14 cellular contexts compared by ENCODE assay signal in genomic region chr6:27889275-27889627, GRCh38. TPM values are rescaled to one million over a fixed set of nuclear protein-coding genes. Genes with fewer than 3 reads are reported as not detected.
DNase-seq lines count a peak whose midpoint lies in the region; ATAC-seq, FAIRE-seq and TF ChIP-seq lines count a peak whose summit lies in the region.
"Had no signal": no experiment of that assay in that cellular context is flagged by ENCODE, and none has a peak within 500 bp of the region (broad histone marks: within the 10 kb centered on the region; RNA-seq: fewer than 3 reads in every experiment).

No MANE protein-coding gene starts in this region.

- in situ Hi-C loops in GM12878 (cut with MboI) = no loop called here

- H3K36me3 ChIP-seq in SK-N-SH (replicated peaks in 1 of 2; ENCODE audit: control insufficient read depth in 1 of 2, insufficient read depth in 2 of 2, low read length in 1 of 2) (no peaks in the 10 kb centered on the region), MM.1S (replicated peaks; ENCODE audit: insufficient read depth, low read length) (no peaks in the 10 kb centered on the region), GM12878 (ENCODE audit: control insufficient read depth in 2 of 2, insufficient read depth in 2 of 2, low read length in 1 of 2) (no peaks in the 10 kb centered on the region), neuron (ENCODE audit: insufficient read depth, low read length) (no peaks in the 10 kb centered on the region)
- H3K36me3 ChIP-seq: SJSA1 had no signal

- TF ChIP-seq EP300 in SK-N-SH (IDR thresholded peaks at IDR 0.05; ENCODE audit: borderline replicate concordance in 1 of 2, low read depth in 1 of 2, low read length in 1 of 2) = no peak
- TF ChIP-seq EP300 in GM12878 (IDR thresholded peaks at IDR 0.05; ENCODE audit: borderline replicate concordance in 1 of 2, control insufficient read depth in 1 of 2, low read depth in 2 of 2, low read length in 2 of 2) = no peak

- no peak for TF ChIP-seq POLR2A in GM12878 (IDR thresholded peaks at IDR 0.05; ENCODE audit: low read depth, low read length)

- H3K9me3 Mint-ChIP-seq in activated CD8-positive, alpha-beta T cell treated with anti-CD3 and anti-CD28 coated beads, Interleukin-2, amount 10 ng/mL, durations not matched to agents 7 days and 5 days (ENCODE audit: insufficient read depth) = no peaks in the 10 kb centered on the region

- SMC1A ChIA-PET in GM12878 (lab: Charles Lee; ENCODE audit: uncharacterized antibody, unreplicated experiment) = interaction anchor here (0.9 to 2.8 kb wide), 11 partner anchors 13 to 762 kb away, joined by 3 to 17 read pairs (median 4); a partner anchor contains a TSS

- no peaks in the 10 kb centered on the region for H3K9me2 ChIP-seq in SK-N-SH
- H3K9me2 ChIP-seq in MM.1S (replicated peaks; ENCODE audit: insufficient read depth, low read length) = no peaks in the 10 kb centered on the region

- no peak overlapping the region for H3K4me3 ChIP-seq in SK-N-SH (ENCODE audit: low read depth in 2 of 2, low read length in 1 of 2)
- H3K4me3 ChIP-seq in MM.1S (ENCODE audit: low read length) = 0 out of 2 replicates have a peak overlapping the region, but pooled peaks have one; percentile 45
- no peak overlapping the region for H3K4me3 ChIP-seq in GM12878
- H3K4me3 ChIP-seq in neuron (ENCODE audit: low read length) = peak overlapping the region; percentile 75

- H3K9me3 ChIP-seq in SK-N-SH = no peaks in the 10 kb centered on the region
- no peaks in the 10 kb centered on the region for H3K9me3 ChIP-seq in MM.1S (replicated peaks; ENCODE audit: insufficient read depth, low read length)
- H3K9me3 ChIP-seq in GM12878 (replicated peaks; ENCODE audit: control insufficient read depth, insufficient read depth, low read length) = no peaks in the 10 kb centered on the region
- H3K9me3 ChIP-seq in neuron (ENCODE audit: low read length) = no peaks in the 10 kb centered on the region
- H3K9me3 ChIP-seq: SJSA1 had no signal

- H3K4me1 ChIP-seq in SK-N-SH (ENCODE audit: control insufficient read depth in 1 of 2, insufficient read depth in 2 of 2, low read depth in 1 of 2, low read length in 1 of 2) (peaks cover 11 to 20% of the 10 kb centered on the region in 2 experiments; a peak in 3 of 4 replicates), MM.1S (ENCODE audit: low read length) (peaks cover 9% of the 10 kb centered on the region), GM12878 (ENCODE audit: control insufficient read depth, insufficient read depth, low read length) (no peaks in the 10 kb centered on the region; the same call in 1 of the 2 replicates), neuron (ENCODE audit: insufficient read depth, low read length) (peaks cover 25% of the 10 kb centered on the region)

- no peak for FAIRE-seq in GM12878 (lab: Jason Lieb, UNC)

- TF ChIP-seq RAD21 in SK-N-SH (IDR thresholded peaks at IDR 0.05; ENCODE audit: low read length) = no peak
- no peak for TF ChIP-seq RAD21 in GM12878 (IDR thresholded peaks at IDR 0.05; ENCODE audit: insufficient read depth, low read depth, low read length)

- H3K27ac Mint-ChIP-seq in activated CD8-positive, alpha-beta T cell treated with anti-CD3 and anti-CD28 coated beads, Interleukin-2, amount 10 ng/mL, durations not matched to agents 7 days and 5 days = no peak overlapping the region

- no peaks in the 10 kb centered on the region for H3K27me3 Mint-ChIP-seq in activated CD8-positive, alpha-beta T cell treated with anti-CD3 and anti-CD28 coated beads, Interleukin-2, amount 10 ng/mL, durations not matched to agents 7 days and 5 days (ENCODE audit: low read depth)

- H3K27ac ChIP-seq in SK-N-SH (ENCODE audit: low read depth in 2 of 2, low read length in 1 of 2) (peak overlapping the region in 1 of 2 experiments; percentile 98; a peak in 3 of 4 replicates), MM.1S (ENCODE audit: low read length) (peak overlapping the region; percentile 98; the same call in 1 of the 2 replicates), GM12878 (ENCODE audit: control insufficient read depth, insufficient read depth) (peak overlapping the region; percentile 68; the same call in 1 of the 2 replicates)

- peaks cover 40% of the 10 kb centered on the region for H3F3A ChIP-seq in SK-N-SH (replicated peaks; ENCODE audit: insufficient read depth)
- peaks cover 46% of the 10 kb centered on the region for H3F3A ChIP-seq in MM.1S (ENCODE audit: insufficient read depth, low read length)

- H3K9ac ChIP-seq in SK-N-SH (no peak overlapping the region), MM.1S (ENCODE audit: low read length) (peak overlapping the region; percentile 36; the same call in 1 of the 2 replicates), GM12878 (ENCODE audit: control insufficient read depth, insufficient read depth, low read length) (no peak overlapping the region)

- no peak for ATAC-seq in SK-N-SH treated with all-trans-retinoic acid at 6 μM for 48 hours
- no peak for ATAC-seq in GM12878
- ATAC-seq in activated CD8-positive, alpha-beta T cell treated with anti-CD3 and anti-CD28 coated beads, Interleukin-2, amount 10 ng/mL, durations not matched to agents 7 days and 5 days = no peak
- ATAC-seq: left lobe of liver had no signal

- CTCF ChIA-PET in SK-N-SH (lab: Yijun Ruan, JAX) = interaction anchor here (1.3 kb wide), 1 partner anchor 17 kb away, joined by 4 read pairs; a partner anchor contains a TSS
- CTCF ChIA-PET in GM12878 (lab: Yijun Ruan, JAX) = interaction anchor here (0.7 to 3.3 kb wide), 6 partner anchors 9 to 466 kb away, joined by 3 to 19 read pairs (median 4); a partner anchor contains a TSS
- CTCF ChIA-PET in activated CD8-positive, alpha-beta T cell treated with anti-CD3 and anti-CD28 coated beads, Interleukin-2, amount 10 ng/mL, durations not matched to agents 7 days and 5 days (lab: Charles Lee) = interaction anchor here (1.3 to 3.5 kb wide), 4 partner anchors 17 to 117 kb away, joined by 4 to 46 read pairs (median 14); a partner anchor contains a TSS

- no peak for TF ChIP-seq CTCF in SK-N-SH (IDR thresholded peaks at IDR 0.05)
- TF ChIP-seq CTCF in MM.1S (IDR thresholded peaks at IDR 0.05; ENCODE audit: low read length) = no peak
- TF ChIP-seq CTCF in GM12878 (IDR thresholded peaks at IDR 0.05 in 2 of 3, conservative IDR thresholded peaks at IDR 0.05 in 1 of 3; ENCODE audit: control insufficient read depth in 2 of 3, extremely low read depth in 1 of 3, insufficient read depth in 1 of 3, low read depth in 3 of 3, low read length in 3 of 3) = no peak

- peaks cover 14% of the 10 kb centered on the region for H3K36me3 Mint-ChIP-seq in activated CD8-positive, alpha-beta T cell treated with anti-CD3 and anti-CD28 coated beads, Interleukin-2, amount 10 ng/mL, durations not matched to agents 7 days and 5 days (ENCODE audit: low read depth)

- H3K4me1 Mint-ChIP-seq in activated CD8-positive, alpha-beta T cell treated with anti-CD3 and anti-CD28 coated beads, Interleukin-2, amount 10 ng/mL, durations not matched to agents 7 days and 5 days (ENCODE audit: low read depth) = peaks cover 49% of the 10 kb centered on the region

- H3K27me3 ChIP-seq in SK-N-SH (ENCODE audit: insufficient read depth) (no peaks in the 10 kb centered on the region), MM.1S (replicated peaks; ENCODE audit: insufficient read depth, low read length) (no peaks in the 10 kb centered on the region), GM12878 (replicated peaks in 1 of 2; ENCODE audit: control insufficient read depth in 2 of 2, insufficient read depth in 2 of 2, low read length in 1 of 2) (no peaks in the 10 kb centered on the region), neuron (ENCODE audit: insufficient read depth, low read length) (no peaks in the 10 kb centered on the region)
- H3K27me3 ChIP-seq: SJSA1 had no signal

- H3K79me2 ChIP-seq in SK-N-SH (ENCODE audit: insufficient read depth) (peaks cover 16% of the 10 kb centered on the region; the same call in 1 of the 2 replicates), MM.1S (ENCODE audit: low read length) (no peaks in the 10 kb centered on the region), GM12878 (ENCODE audit: control insufficient read depth, insufficient read depth, low read length) (peaks cover 13% of the 10 kb centered on the region)

- WGBS in SK-N-SH (ENCODE audit: low lambda C conversion rate) = 65% methylated on average over 3 of the region's 3 CpGs
- 44% methylated on average over 3 of the region's 3 CpGs for WGBS in GM12878 (ENCODE audit: insufficient coverage, insufficient replicate concordance, low lambda C conversion rate, missing lambda C conversion rate)

- H2AFZ ChIP-seq in SK-N-SH (ENCODE audit: low read depth) (no peak overlapping the region), MM.1S (ENCODE audit: low read length) (no peak overlapping the region), GM12878 (ENCODE audit: control insufficient read depth, low read depth, low read length) (no peak overlapping the region), neuron (ENCODE audit: low read depth, low read length) (no peak overlapping the region)

- RAD21 ChIA-PET in GM12878 (lab: Charles Lee; ENCODE audit: unreplicated experiment) = interaction anchor here (1.6 to 3.9 kb wide), 4 partner anchors 17 to 94 kb away, joined by 4 to 48 read pairs (median 20); a partner anchor contains a TSS

- POLR2A ChIA-PET in SK-N-SH (lab: Yijun Ruan, JAX) = interaction anchor here (1.1 to 3.6 kb wide), 16 partner anchors 7 to 1857 kb away, joined by 5 to 127 read pairs (median 13); a partner anchor contains a TSS
- POLR2A ChIA-PET in GM12878 (lab: Charles Lee) = interaction anchor here (0.7 to 3.5 kb wide), 10 partner anchors 8 to 189 kb away, joined by 3 to 65 read pairs (median 6); a partner anchor contains a TSS
- POLR2A ChIA-PET in activated CD8-positive, alpha-beta T cell treated with anti-CD3 and anti-CD28 coated beads, Interleukin-2, amount 10 ng/mL, durations not matched to agents 7 days and 5 days (lab: Charles Lee) = interaction anchor here (0.8 to 14.3 kb wide), 19 partner anchors 8 to 1863 kb away, joined by 3 to 1137 read pairs (median 13); a partner anchor contains a TSS

- BruUV-seq in GM12878 (replicated peaks; lab: Mats Ljungman, UMichigan) = no TSS peak

- no peak for DNase-seq in SK-N-SH
- no peak for DNase-seq in MM.1S
- DNase-seq in GM12878 (ENCODE audit: low read depth, low spot score) = no peak
- no peak for DNase-seq in activated CD8-positive, alpha-beta T cell treated with anti-CD3 and anti-CD28 coated beads, Interleukin-2, amount 10 ng/mL, durations not matched to agents 7 days and 5 days
- DNase-seq in DMS114 treated with DMSO at 0.1 percent for 48 hours (lab: John Stamatoyannopoulos, UW; ENCODE audit: unreplicated experiment) = no peak
- DNase-seq in mucosa of gallbladder (ENCODE audit: low spot score) = no peak
- DNase-seq: ACHN; activated effector memory CD4-positive, alpha-beta T cell treated with anti-CD3 and anti-CD28 coated beads, Interleukin-2, amount 50 U/mL, for 16 hours; stimulated activated naive CD4-positive, alpha-beta T cell had no signal

- no peaks in the 10 kb centered on the region for H4K20me1 ChIP-seq in SK-N-SH (ENCODE audit: insufficient read depth)
- no peaks in the 10 kb centered on the region for H4K20me1 ChIP-seq in MM.1S (ENCODE audit: insufficient read depth, low read length)
- H4K20me1 ChIP-seq in GM12878 (ENCODE audit: control insufficient read depth, insufficient read depth) = no peaks in the 10 kb centered on the region

- H3K4me3 Mint-ChIP-seq in activated CD8-positive, alpha-beta T cell treated with anti-CD3 and anti-CD28 coated beads, Interleukin-2, amount 10 ng/mL, durations not matched to agents 7 days and 5 days = no peak overlapping the region

- H3K4me2 ChIP-seq in SK-N-SH (0 out of 2 replicates have a peak overlapping the region, but pooled peaks have one; percentile 98), MM.1S (ENCODE audit: low read depth, low read length) (peak overlapping the region; percentile 91), GM12878 (ENCODE audit: control insufficient read depth, insufficient read depth) (peak overlapping the region; percentile 80)

- intact Hi-C loops in GM12878 (cut with micrococcal nuclease; ENCODE audit: unreplicated experiment) = no loop called here

RNA-seq across cellular contexts. Expression of gene OR2B2, which starts 22.9 kb away (rescaled TPM):
- polyA plus RNA-seq in SK-N-SH (2012; rRNA removed) (not detected in 2 replicates), GM12878 (2011; rRNA removed) (not detected in 2 replicates), GM12878 (2014; fragmentation: Illumina TruSeq; extraction: Trizol) (not detected in 2 replicates), GM12878 (2014; fragmentation: Nextera tagmentation; extraction: Ambion mirVana) (not detected), GM12878 (2014; rRNA removed) (not detected in 2 replicates), GM12878 (2016; fragmentation: Nextera tagmentation; extraction: Ambion mirVana) (not detected)
- not detected in 2 replicates for polyA plus RNA-seq in SK-N-SH (2012; cell fraction: cytosol; rRNA removed)
- polyA plus RNA-seq in SK-N-SH (2012; cell fraction: nucleus; rRNA removed) = not detected in 2 replicates
- total RNA-seq in GM12878 (2013; cell fraction: nucleolus; rRNA removed) = not detected in 2 replicates
- total RNA-seq in GM12878 (2014; rRNA removed) (not detected in 2 replicates), GM12878 (2014; rRNA removed; fragmentation: Illumina TruSeq; extraction: Trizol) (not detected in 2 replicates), GM12878 (2021) (not detected in 2 replicates), mucosa of gallbladder (not detected)
- polyA plus RNA-seq in GM12878 (2011; ENCODE audit: low read depth) = not detected
- not detected in 2 replicates for polyA plus RNA-seq in GM12878 (2011; cell fraction: cytosol; rRNA removed)
- polyA plus RNA-seq in GM12878 (2011; cell fraction: nucleus; rRNA removed) = not detected in 2 replicates
- polyA plus RNA-seq in GM12878 (2012) = not detected in 2 replicates
- polyA minus RNA-seq in GM12878 (2011; rRNA and poly(A)+ RNA removed) = not detected in 2 replicates
- polyA minus RNA-seq in GM12878 (2011; cell fraction: cytosol; rRNA and poly(A)+ RNA removed) = not detected in 2 replicates
- polyA minus RNA-seq in GM12878 (2011; cell fraction: nucleus; rRNA and poly(A)+ RNA removed) = not detected in 2 replicates
- not detected for total RNA-seq in activated CD8-positive, alpha-beta T cell treated with anti-CD3 and anti-CD28 coated beads, Interleukin-2, amount 10 ng/mL, durations not matched to agents 7 days and 5 days
- total RNA-seq: left lobe of liver, omental fat pad, SJSA1 had no signal

Comparison
In these comparisons a context has a peak if more than half of its experiments do, and no peak if none do; other contexts are left out.
1. H3K4me3 ChIP-seq: peak in MM.1S (single experiment) and neuron (single experiment); none in SK-N-SH (0 of 2) and GM12878 (single experiment).
2. Peak in every context shown above with its lines, with median percentiles within 50 percentile points of each other: H3K4me2 ChIP-seq.